21 cellular contexts compared by ENCODE assay signal in genomic region chr3:82475306-82475705, GRCh38.
DNase-seq lines count a peak whose midpoint lies in the region; ATAC-seq and TF ChIP-seq lines count a peak whose summit lies in the region.
"Had no signal": no experiment of that assay in that cellular context is flagged by ENCODE, and none has a peak within 500 bp of the region (broad histone marks: within the 10 kb centered on the region; RNA-seq: fewer than 3 reads in every experiment).

No MANE protein-coding gene starts in this region.

- no peak overlapping the region for H2BK120ac ChIP-seq in neuronal stem cell (ENCODE audit: low read depth, low read length)

- no peak overlapping the region for H2BK12ac ChIP-seq in neuronal stem cell (ENCODE audit: low read length)

- H2AFZ ChIP-seq in PC-3 (ENCODE audit: low read length) (peak overlapping the region; percentile 36), neuronal stem cell (ENCODE audit: low read length) (no peak overlapping the region)

- H2AK5ac ChIP-seq in neuronal stem cell (ENCODE audit: low read depth, low read length) = no peak overlapping the region

- H2BK15ac ChIP-seq in neuronal stem cell (ENCODE audit: low read length) = no peak overlapping the region

- peak overlapping the region; percentile 96 for H3K27ac ChIP-seq in PC-3 (ENCODE audit: low read length)
- no peak overlapping the region for H3K27ac ChIP-seq in neuronal stem cell (replicated peaks; ENCODE audit: low read length)
- no peak overlapping the region for H3K27ac ChIP-seq in tibial artery
- H3K27ac ChIP-seq: SJSA1 had no signal

- no peak overlapping the region for H3K14ac ChIP-seq in neuronal stem cell (ENCODE audit: low read length)

- no peaks in the 10 kb centered on the region for H4K20me1 ChIP-seq in PC-3 (ENCODE audit: low read length)

- H3K23ac ChIP-seq in neuronal stem cell (ENCODE audit: low read depth, low read length, poor library complexity) = no peak overlapping the region

- H3K79me1 ChIP-seq in neuronal stem cell (ENCODE audit: low read depth, low read length) = no peaks in the 10 kb centered on the region

- no TSS peak for BruUV-seq in PC-3 (replicated peaks; lab: Mats Ljungman, UMichigan)

- no peaks in the 10 kb centered on the region for H3K9me3 ChIP-seq in PC-3 (ENCODE audit: low read length)
- H3K9me3 ChIP-seq in neuronal stem cell (replicated peaks in 1 of 2; ENCODE audit: control insufficient read depth in 2 of 2, insufficient read depth in 1 of 2, low read depth in 1 of 2, low read length in 2 of 2) = no peaks in the 10 kb centered on the region
- no peaks in the 10 kb centered on the region for H3K9me3 ChIP-seq in tibial artery
- H3K9me3 ChIP-seq: SJSA1 had no signal

- H3K9me2 ChIP-seq in PC-3 (replicated peaks; ENCODE audit: low read length) = no peaks in the 10 kb centered on the region

- intact Hi-C loops in PC-3 (cut with micrococcal nuclease) (loop anchor here (10.0 kb wide), 2 partner anchors 391 to 731 kb away; no protein-coding TSS in a partner anchor), tibial artery (cut with DNase I; ENCODE audit: low total_unique reads) (no loop called here)

- POLR2A ChIA-PET in PC-3 (lab: Charles Lee; ENCODE audit: unreplicated experiment) = interaction anchor here (0.7 kb wide), 1 partner anchor 506 kb away, joined by 3 read pairs; no protein-coding TSS in a partner anchor

- CTCF ChIA-PET in PC-3 (lab: Charles Lee) = no interaction called here

- TF ChIP-seq POLR2A in erythroblast (IDR thresholded peaks at IDR 0.05; ENCODE audit: low read length) = no peak

- H3K36me3 ChIP-seq in PC-3 (ENCODE audit: low read depth, low read length) (no peaks in the 10 kb centered on the region), neuronal stem cell (replicated peaks in 1 of 2; ENCODE audit: control insufficient read depth in 2 of 2, insufficient read depth in 2 of 2, low read length in 2 of 2) (no peaks in the 10 kb centered on the region), tibial artery (no peaks in the 10 kb centered on the region)
- H3K36me3 ChIP-seq: SJSA1 had no signal

- H3K4ac ChIP-seq in neuronal stem cell (ENCODE audit: low read length) = no peak overlapping the region

- peak overlapping the region; percentile 45; the same call in 1 of the 2 replicates for H3K4me3 ChIP-seq in PC-3 (ENCODE audit: low read length)
- H3K4me3 ChIP-seq in epithelial cell of esophagus (ENCODE audit: low read length) = no peak overlapping the region
- H3K4me3 ChIP-seq in neuronal stem cell (ENCODE audit: low read length in 2 of 2) = no peak overlapping the region
- H3K4me3 ChIP-seq in tibial artery = no peak overlapping the region
- H3K4me3 ChIP-seq: SJSA1 had no signal

- ATAC-seq in PC-3 = peak; percentile 84
- ATAC-seq: HCT116, Panc1 had no signal

- DNase-seq in ELR (ENCODE audit: low read depth) (peak; percentile 42), PC-3 (peak; percentile 82), epithelial cell of esophagus (ENCODE audit: low read depth) (peak; percentile 2), iris pigment epithelial cell (ENCODE audit: low read depth) (peak; percentile 1), erythroblast (lab: John Stamatoyannopoulos, UW) (no peak), neuronal stem cell (ENCODE audit: low spot score) (no peak), tibial artery (no peak)
- no peak for DNase-seq in stimulated activated CD4-positive, alpha-beta T cell treated with anti-CD3 and anti-CD28 coated beads, Interleukin-1b, Interleukin-23, amount 100 ng/mL, for 48 hours
- DNase-seq: CD4-positive, CD25-positive, alpha-beta regulatory T cell; EL; Kasumi-1; NCI-H1092; NCI-H1436 treated with DMSO at 0.1 percent for 48 hours; NCI-H2029; NCI-H226; NCI-H524; NCI-H774; NK-92 treated with Interleukin-12 subunit alpha and Interleukin-12 subunit beta, amount 100 ng/mL, for 24 hours had no signal

- peaks cover 22% of the 10 kb centered on the region for H3K4me1 ChIP-seq in PC-3 (ENCODE audit: insufficient read depth, low read length)
- H3K4me1 ChIP-seq in neuronal stem cell (ENCODE audit: control insufficient read depth in 2 of 2, insufficient read depth in 1 of 2, low read depth in 1 of 2, low read length in 2 of 2) = no peaks in the 10 kb centered on the region
- no peaks in the 10 kb centered on the region for H3K4me1 ChIP-seq in tibial artery
- H3K4me1 ChIP-seq: SJSA1 had no signal

- TF ChIP-seq CTCF in PC-3 (conservative IDR thresholded peaks at IDR 0.05; ENCODE audit: low read depth, low read length) = no peak
- no peak for TF ChIP-seq CTCF in epithelial cell of esophagus (IDR thresholded peaks at IDR 0.05; ENCODE audit: insufficient read depth, low read depth, low read length, missing control alignments)
- no peak for TF ChIP-seq CTCF in tibial artery (IDR thresholded peaks at IDR 0.05)

- H3K79me2 ChIP-seq in PC-3 (ENCODE audit: low read length) = no peaks in the 10 kb centered on the region

- peaks cover 6% of the 10 kb centered on the region for H3F3A ChIP-seq in PC-3 (ENCODE audit: low read length, unreplicated experiment)

- no peak overlapping the region for H4K91ac ChIP-seq in neuronal stem cell (ENCODE audit: low read depth, low read length, poor library complexity)

- no CpG with 5 or more reads among the region's 1 CpG for whole genome bisulfite sequencing in neuronal stem cell (ENCODE audit: extremely low coverage in 2 of 2, insufficient read length in 2 of 2, insufficient replicate concordance in 1 of 2), 2 donors

- H4K8ac ChIP-seq in neuronal stem cell (ENCODE audit: low read depth, low read length) = no peak overlapping the region

- H3K4me2 ChIP-seq in PC-3 (ENCODE audit: low read length) = peak overlapping the region; percentile 76
- no peak overlapping the region for H3K4me2 ChIP-seq in neuronal stem cell (ENCODE audit: insufficient read depth, low read length, poor library complexity, severe bottlenecking)

- peak overlapping the region; percentile 65 for H3K9ac ChIP-seq in PC-3 (ENCODE audit: low read length)
- no peak overlapping the region for H3K9ac ChIP-seq in neuronal stem cell (ENCODE audit: low read depth, low read length, poor library complexity)

- H3K27me3 ChIP-seq in PC-3 (ENCODE audit: low read length) (no peaks in the 10 kb centered on the region), neuronal stem cell (ENCODE audit: control insufficient read depth in 3 of 3, insufficient read depth in 3 of 3, low read depth in 1 of 3, low read length in 3 of 3) (no peaks in the 10 kb centered on the region), tibial artery (no peaks in the 10 kb centered on the region)
- H3K27me3 ChIP-seq: SJSA1 had no signal

- no peak overlapping the region for H3K18ac ChIP-seq in neuronal stem cell (ENCODE audit: low read length)

- H2BK5ac ChIP-seq in neuronal stem cell (ENCODE audit: low read length) = no peak overlapping the region

Comparison
In these comparisons a context has a peak if more than half of its experiments do, and no peak if none do; other contexts are left out.
1. DNase-seq: peak in ELR (single experiment), PC-3 (single experiment), epithelial cell of esophagus (single experiment) and iris pigment epithelial cell (single experiment); none in erythroblast (0 of 2), neuronal stem cell (single experiment), stimulated activated CD4-positive, alpha-beta T cell treated with anti-CD3 and anti-CD28 coated beads, Interleukin-1b, Interleukin-23, amount 100 ng/mL, for 48 hours (single experiment) and tibial artery (0 of 2).